24 cellular contexts compared by ENCODE assay signal in the genomic region with DNA sequence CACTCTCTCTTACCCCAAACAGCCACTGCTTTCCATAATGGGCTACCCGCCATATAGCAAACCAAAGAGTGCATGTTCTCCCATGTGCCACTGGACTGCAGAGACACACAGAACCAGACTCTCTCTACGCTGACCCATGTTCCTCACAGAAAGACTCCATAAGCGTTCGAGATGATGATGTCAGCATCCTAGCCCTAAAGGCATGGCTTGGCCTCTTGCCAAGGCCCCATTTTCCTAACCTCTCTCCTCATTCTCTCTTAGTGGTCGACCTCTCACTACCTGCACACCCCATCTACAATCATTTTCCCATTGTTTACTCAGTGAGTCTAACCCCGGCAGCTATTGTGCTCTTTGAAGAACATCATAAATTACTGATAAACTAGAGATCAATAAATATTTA. TPM values are rescaled to one million over a fixed set of nuclear protein-coding genes. Genes with fewer than 3 reads are reported as not detected.
DNase-seq lines count a peak whose midpoint lies in the region; ATAC-seq and TF ChIP-seq lines count a peak whose summit lies in the region.
"Had no signal": no experiment of that assay in that cellular context is flagged by ENCODE, and none has a peak within 500 bp of the region (broad histone marks: within the 10 kb centered on the region; RNA-seq: fewer than 3 reads in every experiment).

No MANE protein-coding gene starts in this region.

- no peaks in the 10 kb centered on the region for H3K9me2 ChIP-seq in SK-N-SH

- no peaks in the 10 kb centered on the region for H3F3A ChIP-seq in SK-N-SH (replicated peaks; ENCODE audit: insufficient read depth)

- intact Hi-C loops in naive thymus-derived CD4-positive, alpha-beta T cell (cut with micrococcal nuclease) = loop anchor here (5.0 kb wide), 3 partner anchors 113 to 488 kb away; partner anchors contain the start of genes GAB2 (in 2 of the 2), KCTD21 (in 1 of the 2) and USP35 (in 1 of the 2)

- 71% methylated on average over 6 of the region's 6 CpGs for WGBS in SK-N-SH (ENCODE audit: low lambda C conversion rate)
- 83% methylated on average over 6 of the region's 6 CpGs for WGBS in upper lobe of left lung, 2 donors

- no peak overlapping the region for H3K4me2 ChIP-seq in SK-N-SH

- CTCF ChIA-PET in SK-N-SH (lab: Yijun Ruan, JAX) = no interaction called here
- CTCF ChIA-PET in naive thymus-derived CD4-positive, alpha-beta T cell (lab: Charles Lee) = no interaction called here

- H3K36me3 Mint-ChIP-seq in naive thymus-derived CD4-positive, alpha-beta T cell = peaks cover under 1 to 24% (median 19%) of the 10 kb centered on the region in 5 donors

- H3K9me3 ChIP-seq in SK-N-SH (no peaks in the 10 kb centered on the region), upper lobe of left lung (no peaks in the 10 kb centered on the region)
- no peaks in the 10 kb centered on the region for H3K9me3 ChIP-seq in naive thymus-derived CD4-positive, alpha-beta T cell (ENCODE audit: control insufficient read depth in 2 of 3, low read length in 3 of 3)
- H3K9me3 ChIP-seq: MG63, upper lobe of right lung had no signal

- peaks cover 23% of the 10 kb centered on the region for H4K20me1 ChIP-seq in SK-N-SH (ENCODE audit: insufficient read depth)

- peaks cover 37 to 61% (median 54%) of the 10 kb centered on the region in 7 donors for H3K4me1 Mint-ChIP-seq in naive thymus-derived CD4-positive, alpha-beta T cell

- H3K27me3 ChIP-seq in SK-N-SH (ENCODE audit: insufficient read depth) (no peaks in the 10 kb centered on the region), upper lobe of left lung (no peaks in the 10 kb centered on the region)
- no peaks in the 10 kb centered on the region for H3K27me3 ChIP-seq in naive thymus-derived CD4-positive, alpha-beta T cell (ENCODE audit: control insufficient read depth in 2 of 2, insufficient read depth in 2 of 2, low read length in 2 of 2)
- H3K27me3 ChIP-seq: MG63, upper lobe of right lung had no signal

- no peak for TF ChIP-seq RAD21 in SK-N-SH (IDR thresholded peaks at IDR 0.05; ENCODE audit: low read length)

- peaks cover 97% of the 10 kb centered on the region for H3K79me2 ChIP-seq in SK-N-SH (ENCODE audit: insufficient read depth)

- H3K36me3 ChIP-seq in SK-N-SH (replicated peaks in 1 of 2; ENCODE audit: control insufficient read depth in 1 of 2, insufficient read depth in 2 of 2, low read length in 1 of 2) (peaks cover 25 to 46% of the 10 kb centered on the region in 2 experiments), upper lobe of left lung (peaks cover 0 to 20% (median 12%) of the 10 kb centered on the region in 4 donors)
- H3K36me3 ChIP-seq in naive thymus-derived CD4-positive, alpha-beta T cell (ENCODE audit: control insufficient read depth in 2 of 3, insufficient read depth in 3 of 3, low read length in 3 of 3) = peaks cover 0 to 42% (median 4%) of the 10 kb centered on the region in 3 experiments

- H3K4me3 Mint-ChIP-seq in naive thymus-derived CD4-positive, alpha-beta T cell = peak overlapping the region in 1 of 10 donors; percentile 4
- H3K4me3 Mint-ChIP-seq: activated CD8-positive, alpha-beta T cell treated with anti-CD3 and anti-CD28 coated beads, Interleukin-2, amount 10 ng/mL, durations not matched to agents 7 days and 5 days; endodermal cell; memory B cell had no signal

- DNase-seq in SK-N-SH (peak; percentile 41), ELR (ENCODE audit: low read depth) (peak; percentile 22), NCI-H748 treated with DMSO at 0.1 percent for 48 hours (lab: John Stamatoyannopoulos, UW) (peak; percentile 1), GM13976 (ENCODE audit: low spot score) (no peak), upper lobe of left lung (no peak)
- no peak for DNase-seq in naive thymus-derived CD4-positive, alpha-beta T cell
- DNase-seq: activated CD8-positive, alpha-beta T cell treated with anti-CD3 and anti-CD28 coated beads, Interleukin-2, amount 10 ng/mL, durations not matched to agents 7 days and 5 days; amniotic stem cell; CD4-positive, CD25-positive, alpha-beta regulatory T cell; endodermal cell; hypothalamus; MG63; NCI-H2029; stimulated activated CD4-positive, alpha-beta T cell treated with anti-CD3 and anti-CD28 coated beads, Interleukin-12 subunit alpha, Interleukin-12 subunit beta, amount 100 ng/mL, for 4 hours; stimulated activated naive CD4-positive, alpha-beta T cell treated with Interleukin-2 at 50 U/mL for 16 hours; upper lobe of right lung had no signal

- H3K27me3 Mint-ChIP-seq in naive thymus-derived CD4-positive, alpha-beta T cell = no peaks in the 10 kb centered on the region
- H3K27me3 Mint-ChIP-seq: CD4-positive, CD25-positive, alpha-beta regulatory T cell; memory B cell had no signal

- POLR2A ChIA-PET in SK-N-SH (lab: Yijun Ruan, JAX) = no interaction called here
- POLR2A ChIA-PET in naive thymus-derived CD4-positive, alpha-beta T cell (lab: Charles Lee) = no interaction called here

- in situ Hi-C loops in GM13976 (cut with MboI; ENCODE audit: low sequenced_read_pairs, unreplicated experiment) = no loop called here

- H3K4me1 ChIP-seq in SK-N-SH (ENCODE audit: control insufficient read depth in 1 of 2, insufficient read depth in 2 of 2, low read depth in 1 of 2, low read length in 1 of 2) (peaks cover 0 to 21% of the 10 kb centered on the region in 2 experiments; a peak in 1 of 4 replicates), upper lobe of left lung (peaks cover 25 to 35% (median 33%) of the 10 kb centered on the region in 4 donors)
- H3K4me1 ChIP-seq in naive thymus-derived CD4-positive, alpha-beta T cell (ENCODE audit: control insufficient read depth in 2 of 2, insufficient read depth in 2 of 2, low read length in 2 of 2) = peaks cover 27 to 29% of the 10 kb centered on the region in 2 donors

- no peaks in the 10 kb centered on the region for H3K9me3 Mint-ChIP-seq in naive thymus-derived CD4-positive, alpha-beta T cell
- H3K9me3 Mint-ChIP-seq: CD4-positive, CD25-positive, alpha-beta regulatory T cell; endodermal cell; memory B cell had no signal

- TF ChIP-seq EP300 in SK-N-SH (IDR thresholded peaks at IDR 0.05; ENCODE audit: borderline replicate concordance in 1 of 2, low read depth in 1 of 2, low read length in 1 of 2) (no peak), upper lobe of left lung (IDR thresholded peaks at IDR 0.05) (no peak)

- TF ChIP-seq CTCF in SK-N-SH (IDR thresholded peaks at IDR 0.05) (no peak), GM13976 (IDR thresholded peaks at IDR 0.05; ENCODE audit: borderline replicate concordance, control extremely low read depth, extremely low read depth, insufficient read depth, missing control alignments) (no peak), upper lobe of left lung (IDR thresholded peaks at IDR 0.05) (no peak)

- no peak overlapping the region for H3K4me3 ChIP-seq in SK-N-SH (ENCODE audit: low read depth in 2 of 2, low read length in 1 of 2)
- H3K4me3 ChIP-seq in naive thymus-derived CD4-positive, alpha-beta T cell (ENCODE audit: low read length) = no peak overlapping the region
- no peak overlapping the region for H3K4me3 ChIP-seq in upper lobe of left lung
- H3K4me3 ChIP-seq: MG63, upper lobe of right lung had no signal

- ATAC-seq in SK-N-SH treated with all-trans-retinoic acid at 6 μM for 48 hours (no peak), HG02571 (IDR thresholded peaks at IDR 0.05; ENCODE audit: unreplicated experiment) (no peak), upper lobe of left lung (ENCODE audit: low FRiP score in 2 of 2) (no peak)
- ATAC-seq in naive thymus-derived CD4-positive, alpha-beta T cell = no peak
- ATAC-seq: activated CD8-positive, alpha-beta T cell treated with anti-CD3 and anti-CD28 coated beads, Interleukin-2, amount 10 ng/mL, durations not matched to agents 7 days and 5 days; HCT116; upper lobe of right lung had no signal

- TF ChIP-seq POLR2A in upper lobe of left lung (IDR thresholded peaks at IDR 0.05) = no peak

- no peak overlapping the region for H3K9ac ChIP-seq in SK-N-SH

- peak overlapping the region in 6 of 9 donors; percentile 5 to 41 (median 18) for H3K27ac Mint-ChIP-seq in naive thymus-derived CD4-positive, alpha-beta T cell
- H3K27ac Mint-ChIP-seq: activated CD8-positive, alpha-beta T cell treated with anti-CD3 and anti-CD28 coated beads, Interleukin-2, amount 10 ng/mL, durations not matched to agents 7 days and 5 days; endodermal cell; memory B cell had no signal

- H2AFZ ChIP-seq in SK-N-SH (ENCODE audit: low read depth) = no peak overlapping the region

- H3K27ac ChIP-seq in SK-N-SH (ENCODE audit: low read depth in 2 of 2, low read length in 1 of 2) (no peak overlapping the region; a peak in 1 of 4 replicates), upper lobe of left lung (no peak overlapping the region)
- H3K27ac ChIP-seq in naive thymus-derived CD4-positive, alpha-beta T cell (ENCODE audit: low read depth, low read length) = no peak overlapping the region
- H3K27ac ChIP-seq: RWPE1, upper lobe of right lung had no signal

TF ChIP-seq in SK-N-SH, 30 proteins besides CTCF, POLR2A, EP300 and RAD21 (continues in another document):
- TF ChIP-seq GABPA (IDR thresholded peaks at IDR 0.05; ENCODE audit: low read depth) = no peak
- TF ChIP-seq MEF2A (IDR thresholded peaks at IDR 0.05; ENCODE audit: borderline replicate concordance, low read depth) = no peak
- TF ChIP-seq POLR2AphosphoS5 (IDR thresholded peaks at IDR 0.05; ENCODE audit: low read depth, low read length) = no peak

TF ChIP-seq in SK-N-SH treated with all-trans-retinoic acid at 6 μM for 48 hours, 23 proteins besides CTCF, POLR2A, EP300 and RAD21 (continues in another document):
- TF ChIP-seq TOX (CRISPR knock-in tag; IDR thresholded peaks at IDR 0.05; ENCODE audit: borderline replicate concordance) (no peak), ESRRG (CRISPR knock-in tag; IDR thresholded peaks at IDR 0.05) (no peak)

RNA-seq across cellular contexts. Expression of gene NDUFC2, which starts 4.9 kb away (rescaled TPM):
- polyA plus RNA-seq in SK-N-SH (2012; rRNA removed) = 198 and 235 TPM in 2 replicates
- polyA plus RNA-seq in SK-N-SH (2012; cell fraction: cytosol; rRNA removed) = 137 and 183 TPM in 2 replicates
- polyA plus RNA-seq in SK-N-SH (2012; cell fraction: nucleus; rRNA removed) = 76.3 and 139 TPM in 2 replicates
- 100 to 1,000 TPM in 1 of 5 experiments, 10 to 100 TPM in 4; 43.4 to 189 (median 64.7) TPM for total RNA-seq in naive thymus-derived CD4-positive, alpha-beta T cell
- 100 to 1,000 TPM; 124 to 156 TPM for polyA plus RNA-seq in naive thymus-derived CD4-positive, alpha-beta T cell
- 100 to 1,000 TPM in 3 of 6 donors, 10 to 100 TPM in 3; 19.9 to 155 (median 91.4) TPM for total RNA-seq in upper lobe of left lung

RNA-seq across cellular contexts. Expression of gene THRSP, which starts 11.1 kb away (rescaled TPM):
- polyA plus RNA-seq in SK-N-SH (2012; rRNA removed) = 0.10 TPM in 1 of 2 replicates, not detected in the other
- polyA plus RNA-seq in SK-N-SH (2012; cell fraction: cytosol; rRNA removed) = 0.04 TPM in 1 of 2 replicates, not detected in the other
- polyA plus RNA-seq in SK-N-SH (2012; cell fraction: nucleus; rRNA removed) = 0.23 and 0.45 TPM in 2 replicates
- not detected for total RNA-seq in naive thymus-derived CD4-positive, alpha-beta T cell
- polyA plus RNA-seq in naive thymus-derived CD4-positive, alpha-beta T cell = not detected
- total RNA-seq in upper lobe of left lung = under 1 TPM in 1 of 6 donors, not detected in 5; 0.17 TPM
- total RNA-seq: activated CD8-positive, alpha-beta T cell treated with anti-CD3 and anti-CD28 coated beads, Interleukin-2, amount 10 ng/mL, durations not matched to agents 7 days and 5 days; CD4-positive, CD25-positive, alpha-beta regulatory T cell; endodermal cell; G401; kidney epithelial cell; upper lobe of right lung had no signal
- polyA plus RNA-seq: neural cell had no signal

RNA-seq across cellular contexts. Expression of gene KCTD14, which starts 51.7 kb away (rescaled TPM):
- polyA plus RNA-seq in SK-N-SH (2012; rRNA removed) = 0.25 and 0.32 TPM in 2 replicates
- 0.36 and 0.41 TPM in 2 replicates for polyA plus RNA-seq in SK-N-SH (2012; cell fraction: cytosol; rRNA removed)
- 0.21 and 0.23 TPM in 2 replicates for polyA plus RNA-seq in SK-N-SH (2012; cell fraction: nucleus; rRNA removed)
- total RNA-seq in naive thymus-derived CD4-positive, alpha-beta T cell = under 1 TPM in 1 of 5 experiments, not detected in 4; 0.19 TPM
- under 1 TPM; 0.28 to 0.50 TPM for polyA plus RNA-seq in naive thymus-derived CD4-positive, alpha-beta T cell
- 10 to 100 TPM; 10.3 to 28.6 (median 24.3) TPM for total RNA-seq in upper lobe of left lung
- total RNA-seq: CD4-positive, CD25-positive, alpha-beta regulatory T cell had no signal

Comparison
In these comparisons a context has a peak if more than half of its experiments do, and no peak if none do; other contexts are left out.
1. DNase-seq: peak in SK-N-SH (single experiment), ELR (single experiment) and NCI-H748 treated with DMSO at 0.1 percent for 48 hours (single experiment); none in naive thymus-derived CD4-positive, alpha-beta T cell (0 of 9), GM13976 (single experiment) and upper lobe of left lung (0 of 2).
2. RNA of gene KCTD14, which starts 51.7 kb away (total RNA-seq): 10.3 to 28.6 TPM in upper lobe of left lung; 0.19 TPM in naive thymus-derived CD4-positive, alpha-beta T cell; every median in the first group is over 4 times any median in the second.